In genomic region chr14:88036422-88036821, GRCh38 we compare ENCODE assay signal across 23 cellular contexts. TPM values are rescaled to one million over a fixed set of nuclear protein-coding genes. Genes with fewer than 3 reads are reported as not detected.
DNase-seq lines count a peak whose midpoint lies in the region; ATAC-seq, FAIRE-seq and TF ChIP-seq lines count a peak whose summit lies in the region.
"Had no signal": no experiment of that assay in that cellular context is flagged by ENCODE, and none has a peak within 500 bp of the region (broad histone marks: within the 10 kb centered on the region; RNA-seq: fewer than 3 reads in every experiment).

No MANE protein-coding gene starts in this region.

- H3K23ac ChIP-seq in H1 (ENCODE audit: insufficient read length) (no peak overlapping the region), mesendoderm (ENCODE audit: low read length) (no peak overlapping the region)

- H3K9me3 Mint-ChIP-seq in GM23338: no peaks in the 10 kb centered on the region; the same call in 2 of the 3 replicates
- H3K9me3 Mint-ChIP-seq: HFFc6 had no signal

- H3K79me2 ChIP-seq in GM23338 (replicated peaks; ENCODE audit: insufficient read depth) (no peaks in the 10 kb centered on the region), H1 (ENCODE audit: control insufficient read depth in 1 of 2, insufficient read depth in 2 of 2, low read length in 2 of 2) (no peaks in the 10 kb centered on the region), mesendoderm (ENCODE audit: control insufficient read depth, insufficient read depth, low read length) (no peaks in the 10 kb centered on the region)

- H2BK12ac ChIP-seq in H1 (ENCODE audit: low read depth, low read length): no peak overlapping the region

- no peak; the same call in 2 of the 3 replicates for ATAC-seq in GM23338
- ATAC-seq: CD8-positive, alpha-beta T cell had no signal

- H4K5ac ChIP-seq in H1 (ENCODE audit: insufficient read length, low read depth, low read length): no peak overlapping the region
- no peak overlapping the region for H4K5ac ChIP-seq in mesendoderm (ENCODE audit: low read length)

- no peak overlapping the region for H3K4me2 ChIP-seq in GM23338
- H3K4me2 ChIP-seq in H1 (ENCODE audit: insufficient read depth in 1 of 2, low read depth in 2 of 2, low read length in 2 of 2): no peak overlapping the region; a peak in 1 of 4 replicates
- H3K4me2 ChIP-seq in mesendoderm (ENCODE audit: low read length): no peak overlapping the region
- H3K4me2 ChIP-seq: BLaER1 had no signal

- no peaks in the 10 kb centered on the region for H4K20me1 ChIP-seq in GM23338 (replicated peaks; ENCODE audit: insufficient read depth)
- no peaks in the 10 kb centered on the region for H4K20me1 ChIP-seq in H1 (replicated peaks in 1 of 2; ENCODE audit: control insufficient read depth in 1 of 2, insufficient read depth in 2 of 2, low read length in 2 of 2)
- H4K20me1 ChIP-seq: BLaER1 had no signal

- no peaks in the 10 kb centered on the region for H3K36me3 ChIP-seq in GM23338 (ENCODE audit: insufficient read depth)
- no peaks in the 10 kb centered on the region for H3K36me3 ChIP-seq in NT2/D1 (ENCODE audit: insufficient read depth, insufficient read length, low read length)
- no peaks in the 10 kb centered on the region for H3K36me3 ChIP-seq in H1 (ENCODE audit: control insufficient read depth in 2 of 4, insufficient read depth in 4 of 4, low read length in 3 of 4)
- no peaks in the 10 kb centered on the region for H3K36me3 ChIP-seq in mesendoderm (ENCODE audit: control insufficient read depth, insufficient read depth, low read length)
- H3K36me3 ChIP-seq: BLaER1, HAP-1 had no signal

- H3K9me3 ChIP-seq in NT2/D1 (ENCODE audit: insufficient read depth, low read length) (no peaks in the 10 kb centered on the region), H1 (ENCODE audit: insufficient read depth in 2 of 2, low read depth in 1 of 2, low read length in 1 of 2) (no peaks in the 10 kb centered on the region)
- H3K9me3 ChIP-seq: BLaER1, HAP-1 had no signal

- no peak overlapping the region for H3K4me3 ChIP-seq in GM23338
- H3K4me3 ChIP-seq in NT2/D1 (ENCODE audit: insufficient read length, low read depth): no peak overlapping the region
- no peak overlapping the region for H3K4me3 ChIP-seq in H1 (ENCODE audit: extremely low read depth in 1 of 4, insufficient read depth in 2 of 4, low read depth in 3 of 4, low read length in 4 of 4)
- H3K4me3 ChIP-seq in mesendoderm (ENCODE audit: low read length): no peak overlapping the region
- H3K4me3 ChIP-seq: BLaER1, HAP-1 had no signal

- H3K9me2 ChIP-seq in GM23338 (ENCODE audit: insufficient read depth): peaks cover 20% of the 10 kb centered on the region

- H3K14ac ChIP-seq in H1 (ENCODE audit: insufficient read length): no peak overlapping the region

- H4K8ac ChIP-seq in H1 (ENCODE audit: extremely low read depth, insufficient read depth, low read length): no peak overlapping the region
- H4K8ac ChIP-seq in mesendoderm (ENCODE audit: low read depth, low read length): no peak overlapping the region

- H3K56ac ChIP-seq in H1 (replicated peaks; ENCODE audit: insufficient read length, low read depth, low read length) (no peak overlapping the region), mesendoderm (ENCODE audit: low read length) (no peak overlapping the region)

- peak; percentile 28 for FAIRE-seq in H1 (lab: Jason Lieb, UNC)
- FAIRE-seq: A204.1, D721Med, GM12892 had no signal

- H3F3A ChIP-seq in GM23338 (replicated peaks; ENCODE audit: low read depth): no peaks in the 10 kb centered on the region

- no peak overlapping the region for H2BK120ac ChIP-seq in H1 (replicated peaks; ENCODE audit: low read depth, low read length)
- H2BK120ac ChIP-seq in mesendoderm (ENCODE audit: low read depth, low read length): no peak overlapping the region

- H2BK5ac ChIP-seq in H1 (ENCODE audit: low read depth, low read length) (no peak overlapping the region), mesendoderm (ENCODE audit: low read length) (no peak overlapping the region)

- H3K4me3 Mint-ChIP-seq in GM23338: no peak overlapping the region
- H3K4me3 Mint-ChIP-seq: B cell; CD4-positive, CD25-positive, alpha-beta regulatory T cell; CD8-positive, alpha-beta T cell; HFFc6 had no signal

- DNase-seq in GM23338 (ENCODE audit: low spot score) (no peak), NT2/D1 (ENCODE audit: low read depth, low spot score) (peak; percentile 44), H1 (ENCODE audit: low read depth in 1 of 2, low spot score in 2 of 2) (no peak), mesendoderm (peak; percentile 65), midbrain (lab: John Stamatoyannopoulos, UW) (no peak), GDM1 (lab: John Stamatoyannopoulos, UW) (no peak), COR-L47 (lab: John Stamatoyannopoulos, UW) (no peak), GF-D8 (lab: John Stamatoyannopoulos, UW) (no peak)
- DNase-seq: CD4-positive, CD25-positive, alpha-beta regulatory T cell; CD8-positive, alpha-beta T cell; DMS 273 treated with DMSO at 0.1 percent for 48 hours; DMS79; EL; HFFc6 had no signal

- H3K18ac ChIP-seq in H1 (ENCODE audit: extremely low read depth, low read length) (no peak overlapping the region; the same call in 1 of the 2 replicates), mesendoderm (ENCODE audit: low read length) (no peak overlapping the region)

- 74% methylated on average over 2 of the region's 2 CpGs; no CpG with 5 or more reads in 1 of the 2 experiments for WGBS in H1 (ENCODE audit: extremely low coverage in 1 of 2, insufficient coverage in 1 of 2, insufficient read length in 1 of 2, insufficient replicate concordance in 2 of 2, low coverage in 1 of 2, low lambda C conversion rate in 2 of 2, missing lambda C conversion rate in 1 of 2), 2 experiments
- WGBS in mesendoderm (ENCODE audit: extremely low coverage, insufficient coverage, low lambda C conversion rate): no CpG with 5 or more reads among the region's 2 CpGs

- H2AFZ ChIP-seq in GM23338 (peak overlapping the region; percentile 47; the same call in 1 of the 2 replicates), H1 (ENCODE audit: low read length) (no peak overlapping the region)

- H3K79me1 ChIP-seq in H1 (ENCODE audit: low read depth, low read length) (no peaks in the 10 kb centered on the region), mesendoderm (ENCODE audit: low read length) (no peaks in the 10 kb centered on the region)

- no peak for TF ChIP-seq EP300 in H1 (IDR thresholded peaks at IDR 0.05; ENCODE audit: borderline replicate concordance in 1 of 2, low read depth in 2 of 2, low read length in 2 of 2)

- POLR2A ChIA-PET in H1 (lab: Charles Lee; ENCODE audit: partially characterized antibody): no interaction called here

- peaks cover 21% of the 10 kb centered on the region for H3K4me1 Mint-ChIP-seq in GM23338
- H3K4me1 Mint-ChIP-seq: B cell had no signal

- no peak overlapping the region for H4K91ac ChIP-seq in H1 (replicated peaks; ENCODE audit: insufficient read length, low read length)

- no peak overlapping the region for H2BK15ac ChIP-seq in H1 (ENCODE audit: low read length)
- no peak overlapping the region for H2BK15ac ChIP-seq in mesendoderm (replicated peaks; ENCODE audit: low read depth)

- H3K27ac Mint-ChIP-seq in GM23338: peak overlapping the region; percentile 61
- H3K27ac Mint-ChIP-seq: B cell; CD4-positive, CD25-positive, alpha-beta regulatory T cell; CD8-positive, alpha-beta T cell; HFFc6 had no signal

- no peaks in the 10 kb centered on the region; the same call in 2 of the 3 replicates for H3K36me3 Mint-ChIP-seq in GM23338 (ENCODE audit: low read depth)
- H3K36me3 Mint-ChIP-seq: CD8-positive, alpha-beta T cell had no signal

- CTCF ChIA-PET in H1 (lab: Charles Lee; ENCODE audit: partially characterized antibody): interaction anchor here (4.3 kb wide), 1 partner anchor 22 kb away, joined by 18 read pairs; no protein-coding TSS in a partner anchor

- no peaks in the 10 kb centered on the region for H3K23me2 ChIP-seq in H1 (ENCODE audit: low read depth, low read length)

- H3K27me3 Mint-ChIP-seq in GM23338 (ENCODE audit: insufficient read depth, low read depth, poor library complexity): peaks cover 2% of the 10 kb centered on the region
- H3K27me3 Mint-ChIP-seq: B cell; CD4-positive, CD25-positive, alpha-beta regulatory T cell had no signal

- no peak for TF ChIP-seq POLR2A in H1 (IDR thresholded peaks at IDR 0.05; ENCODE audit: control extremely low read depth in 1 of 2, low read depth in 2 of 2, low read length in 2 of 2)

- TF ChIP-seq CTCF in GM23338 (conservative IDR thresholded peaks at IDR 0.05; ENCODE audit: low read depth in 2 of 2): no peak
- TF ChIP-seq CTCF in H1 (IDR thresholded peaks at IDR 0.05; ENCODE audit: control extremely low read depth in 1 of 3, insufficient read depth in 1 of 3, low read depth in 1 of 3, low read length in 3 of 3): no peak

- H3K27ac ChIP-seq in GM23338 (ENCODE audit: low read depth) (no peak overlapping the region), H1 (ENCODE audit: low read depth, low read length) (no peak overlapping the region), mesendoderm (ENCODE audit: low read depth, low read length) (no peak overlapping the region)
- H3K27ac ChIP-seq: 22Rv1, BLaER1, C4-2B had no signal

- H3K4me1 ChIP-seq in GM23338 (ENCODE audit: insufficient read depth) (peaks cover 9% of the 10 kb centered on the region; the same call in 1 of the 2 replicates), NT2/D1 (ENCODE audit: insufficient read depth, insufficient read length) (peaks cover 2% of the 10 kb centered on the region), H1 (replicated peaks in 1 of 4; ENCODE audit: control insufficient read depth in 3 of 4, insufficient read depth in 4 of 4, low read length in 3 of 4) (peaks cover 0 to 6% (median 0%) of the 10 kb centered on the region in 4 experiments; a peak in 2 of 7 replicates), mesendoderm (ENCODE audit: control insufficient read depth, low read depth, low read length) (peaks cover 3% of the 10 kb centered on the region)
- H3K4me1 ChIP-seq: BLaER1, HAP-1 had no signal

- no peak overlapping the region for H3K4ac ChIP-seq in H1 (replicated peaks; ENCODE audit: insufficient read length, low read depth, low read length)
- no peak overlapping the region for H3K4ac ChIP-seq in mesendoderm (ENCODE audit: low read depth, low read length)

- H3K9ac ChIP-seq in NT2/D1 (ENCODE audit: insufficient read length, low read depth) (no peak overlapping the region), H1 (replicated peaks in 1 of 4; ENCODE audit: extremely low read depth in 1 of 4, low read depth in 3 of 4, low read length in 3 of 4) (no peak overlapping the region), mesendoderm (ENCODE audit: low read length) (no peak overlapping the region)
- H3K9ac ChIP-seq: BLaER1 had no signal

- H3K27me3 ChIP-seq in GM23338 (ENCODE audit: insufficient read depth) (no peaks in the 10 kb centered on the region), NT2/D1 (ENCODE audit: insufficient read depth, insufficient read length) (no peaks in the 10 kb centered on the region), H1 (replicated peaks in 1 of 4; ENCODE audit: control insufficient read depth in 3 of 4, extremely low read depth in 1 of 4, insufficient read depth in 3 of 4, low read length in 3 of 4) (no peaks in the 10 kb centered on the region), mesendoderm (ENCODE audit: insufficient read depth, low read length, poor library complexity) (no peaks in the 10 kb centered on the region)
- H3K27me3 ChIP-seq: BLaER1 had no signal

- no peak overlapping the region for H2BK20ac ChIP-seq in H1 (ENCODE audit: low read length)

- H2AK5ac ChIP-seq in H1 (ENCODE audit: low read depth, low read length): no peak overlapping the region
- peak overlapping the region; percentile 18 for H2AK5ac ChIP-seq in mesendoderm (ENCODE audit: low read length)

- no peak for TF ChIP-seq RAD21 in H1 (IDR thresholded peaks at IDR 0.05 in 1 of 2, conservative IDR thresholded peaks at IDR 0.05 in 1 of 2; ENCODE audit: low read depth in 2 of 2, low read length in 2 of 2)

RNA-seq across cellular contexts. Expression of gene GPR65, which starts 31.5 kb away (rescaled TPM):
- total RNA-seq in GM23338 (2014; rRNA removed; shearing (Covaris generic)): not detected in 2 replicates
- polyA plus RNA-seq in GM23338 (2016; fragmentation: Nextera tagmentation; extraction: Ambion mirVana) (not detected in 2 replicates), H1 (2011; rRNA removed) (not detected in 2 replicates)
- not detected in 2 replicates for total RNA-seq in H1 (2021; fragmentation: NEBNext Ultra II Directional; extraction: Animal tissue kit (Norgen Biotek cat#: 25700))
- polyA plus RNA-seq in H1 (2011; cell fraction: cytosol; rRNA removed): not detected
- polyA plus RNA-seq in H1 (2011; cell fraction: nucleus; rRNA removed): not detected
- not detected in 4 replicates for polyA plus RNA-seq in H1 (2012, experiment 1 of 2)
- polyA plus RNA-seq in H1 (2012, experiment 2 of 2): not detected
- not detected for polyA plus RNA-seq in H1 (2013, experiment 1 of 2)
- not detected for polyA plus RNA-seq in H1 (2013, experiment 2 of 2)
- not detected in 2 replicates for polyA minus RNA-seq in H1 (2011; rRNA and poly(A)+ RNA removed)
- polyA minus RNA-seq in H1 (2011; cell fraction: cytosol; rRNA and poly(A)+ RNA removed): not detected
- polyA minus RNA-seq in H1 (2011; cell fraction: nucleus; rRNA and poly(A)+ RNA removed): not detected
- polyA plus RNA-seq in mesendoderm (2013, experiment 1 of 2): not detected
- not detected for polyA plus RNA-seq in mesendoderm (2013, experiment 2 of 2)
- total RNA-seq: H4 had no signal

RNA-seq across cellular contexts. Expression of gene GALC, which starts 43.4 kb away (rescaled TPM):
- total RNA-seq in GM23338 (2014; rRNA removed; shearing (Covaris generic)): 10.9 and 12.9 TPM in 2 replicates
- 3.4 and 4.1 TPM in 2 replicates for polyA plus RNA-seq in GM23338 (2016; fragmentation: Nextera tagmentation; extraction: Ambion mirVana)
- 12.3 and 12.5 TPM in 2 replicates for total RNA-seq in H1 (2021; fragmentation: NEBNext Ultra II Directional; extraction: Animal tissue kit (Norgen Biotek cat#: 25700))
- 5.4 and 6.1 TPM in 2 replicates for polyA plus RNA-seq in H1 (2011; rRNA removed)
- polyA plus RNA-seq in H1 (2011; cell fraction: cytosol; rRNA removed): 8.9 TPM
- 7.2 TPM for polyA plus RNA-seq in H1 (2011; cell fraction: nucleus; rRNA removed)
- polyA plus RNA-seq in H1 (2012, experiment 1 of 2): 6.4 to 10.6 TPM (median 8.5 TPM) in 4 replicates
- polyA plus RNA-seq in H1 (2012, experiment 2 of 2): 1.00 TPM
- 11.3 TPM for polyA plus RNA-seq in H1 (2013, experiment 1 of 2)
- polyA plus RNA-seq in H1 (2013, experiment 2 of 2): 11.9 TPM
- 8.2 and 17.8 TPM in 2 replicates for polyA minus RNA-seq in H1 (2011; rRNA and poly(A)+ RNA removed)
- 11.2 TPM for polyA minus RNA-seq in H1 (2011; cell fraction: cytosol; rRNA and poly(A)+ RNA removed)
- 15.7 TPM for polyA minus RNA-seq in H1 (2011; cell fraction: nucleus; rRNA and poly(A)+ RNA removed)
- 8.0 TPM for polyA plus RNA-seq in mesendoderm (2013, experiment 1 of 2)
- polyA plus RNA-seq in mesendoderm (2013, experiment 2 of 2): 8.2 TPM
- total RNA-seq: H4 had no signal

Comparison
In these comparisons a context has a peak if more than half of its experiments do, and no peak if none do; other contexts are left out.
1. DNase-seq: peak in NT2/D1 (single experiment) and mesendoderm (single experiment); none in GM23338 (single experiment), H1 (0 of 2), midbrain (single experiment), GDM1 (single experiment), COR-L47 (single experiment) and GF-D8 (single experiment).